31 cellular contexts compared by ENCODE assay signal in the genomic region with DNA sequence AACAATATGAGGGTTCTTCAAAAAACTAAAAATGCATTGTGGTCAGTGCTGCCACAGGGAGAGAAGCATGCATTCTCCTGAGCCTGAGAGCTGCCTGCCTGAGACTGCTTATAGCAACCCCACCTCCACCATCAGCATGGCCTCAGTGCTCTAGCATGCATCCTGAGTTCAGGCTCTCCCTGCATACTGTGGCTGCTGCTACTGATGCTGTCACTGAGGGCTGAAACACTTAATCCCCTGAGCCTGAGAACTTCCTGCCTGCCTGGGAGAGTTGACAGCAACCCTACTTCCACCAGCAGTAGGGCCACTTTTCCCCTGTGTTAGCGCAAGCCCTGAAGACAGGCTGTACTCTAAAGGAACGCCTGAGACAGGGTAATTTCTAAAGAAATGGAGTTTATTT.
"Had no signal": no experiment of that assay in that cellular context is flagged by ENCODE, and none has a peak within 500 bp of the region (broad histone marks: within the 10 kb centered on the region; RNA-seq: fewer than 3 reads in every experiment).

No MANE protein-coding gene starts in this region.

- H3K4me1 ChIP-seq: esophagus squamous epithelium, heart right ventricle, psoas muscle, sigmoid colon, stomach, testis, tibial artery had no signal

- H3K27ac Mint-ChIP-seq: memory B cell; mesothelial cell of epicardium; naive B cell; natural killer cell treated with Interleukin-12 subunit alpha and Interleukin-12 subunit beta and Interleukin-15 and Interleukin-18, amount 100 ng/mL, for 72 hours; stimulated activated effector memory CD8-positive, alpha-beta T cell treated with anti-CD3 and anti-CD28 coated beads, Interleukin-12 subunit alpha, Interleukin-12 subunit beta, amount 100 ng/mL, for 72 hours; type B pancreatic cell had no signal

- DNase-seq: dermis blood vessel endothelial cell; effector memory CD4-positive, alpha-beta T cell; erythroblast; esophagus squamous epithelium; foreskin melanocyte; glutamatergic neuron; heart right ventricle; hippocampal formation; kidney; mucosa of descending colon; naive B cell; occipital lobe; ovary; posterior cingulate gyrus; psoas muscle; right cardiac atrium; sigmoid colon; stimulated activated CD4-positive, alpha-beta T cell treated with anti-CD3 and anti-CD28 coated beads, Interleukin-2, amount 100 ng/mL, for 24 hours; stimulated activated CD4-positive, alpha-beta T cell treated with anti-CD3 and anti-CD28 coated beads, Interleukin-4, amount 100 ng/mL, for 24 hours; stimulated activated naive CD4-positive, alpha-beta T cell treated with Interleukin-2 at 50 U/mL for 16 hours; stomach; testis; tibial artery had no signal

- H3K27me3 Mint-ChIP-seq: type B pancreatic cell had no signal

- H3K9me3 Mint-ChIP-seq: type B pancreatic cell had no signal

- H3K36me3 ChIP-seq: esophagus squamous epithelium, heart right ventricle, ovary, sigmoid colon, stomach, tibial artery had no signal

- H3K4me1 Mint-ChIP-seq: memory B cell; mesothelial cell of epicardium; naive B cell; stimulated activated effector memory CD8-positive, alpha-beta T cell treated with anti-CD3 and anti-CD28 coated beads, Interleukin-12 subunit alpha, Interleukin-12 subunit beta, amount 100 ng/mL, for 72 hours had no signal

- ATAC-seq: heart right ventricle; left lobe of liver; mucosa of descending colon; natural killer cell treated with Interleukin-12 subunit alpha and Interleukin-12 subunit beta and Interleukin-15 and Interleukin-18, amount 100 ng/mL, for 72 hours; psoas muscle; right cardiac atrium had no signal

- H3K36me3 Mint-ChIP-seq: memory B cell; mesothelial cell of epicardium; naive B cell; natural killer cell treated with Interleukin-12 subunit alpha and Interleukin-12 subunit beta and Interleukin-15 and Interleukin-18, amount 100 ng/mL, for 72 hours; stimulated activated effector memory CD8-positive, alpha-beta T cell treated with anti-CD3 and anti-CD28 coated beads, Interleukin-12 subunit alpha, Interleukin-12 subunit beta, amount 100 ng/mL, for 72 hours; type B pancreatic cell had no signal

- H3K4me3 Mint-ChIP-seq: memory B cell; mesothelial cell of epicardium; naive B cell; natural killer cell treated with Interleukin-12 subunit alpha and Interleukin-12 subunit beta and Interleukin-15 and Interleukin-18, amount 100 ng/mL, for 72 hours; stimulated activated effector memory CD8-positive, alpha-beta T cell treated with anti-CD3 and anti-CD28 coated beads, Interleukin-12 subunit alpha, Interleukin-12 subunit beta, amount 100 ng/mL, for 72 hours; type B pancreatic cell had no signal

- H3K4me3 ChIP-seq: coronary artery, esophagus squamous epithelium, heart right ventricle, lung, mucosa of descending colon, ovary, psoas muscle, sigmoid colon, stomach, testis, tibial artery had no signal

- H3K27me3 ChIP-seq: ovary, sigmoid colon, stomach, testis, tibial artery had no signal

- H3K27ac ChIP-seq: coronary artery, esophagus squamous epithelium, heart right ventricle, ovary, psoas muscle, sigmoid colon, stomach, testis, tibial artery had no signal

- H3K9me3 ChIP-seq: esophagus squamous epithelium, mucosa of descending colon, sigmoid colon, testis had no signal
